ENCODE assay signal across 1 cellular context in the genomic region with DNA sequence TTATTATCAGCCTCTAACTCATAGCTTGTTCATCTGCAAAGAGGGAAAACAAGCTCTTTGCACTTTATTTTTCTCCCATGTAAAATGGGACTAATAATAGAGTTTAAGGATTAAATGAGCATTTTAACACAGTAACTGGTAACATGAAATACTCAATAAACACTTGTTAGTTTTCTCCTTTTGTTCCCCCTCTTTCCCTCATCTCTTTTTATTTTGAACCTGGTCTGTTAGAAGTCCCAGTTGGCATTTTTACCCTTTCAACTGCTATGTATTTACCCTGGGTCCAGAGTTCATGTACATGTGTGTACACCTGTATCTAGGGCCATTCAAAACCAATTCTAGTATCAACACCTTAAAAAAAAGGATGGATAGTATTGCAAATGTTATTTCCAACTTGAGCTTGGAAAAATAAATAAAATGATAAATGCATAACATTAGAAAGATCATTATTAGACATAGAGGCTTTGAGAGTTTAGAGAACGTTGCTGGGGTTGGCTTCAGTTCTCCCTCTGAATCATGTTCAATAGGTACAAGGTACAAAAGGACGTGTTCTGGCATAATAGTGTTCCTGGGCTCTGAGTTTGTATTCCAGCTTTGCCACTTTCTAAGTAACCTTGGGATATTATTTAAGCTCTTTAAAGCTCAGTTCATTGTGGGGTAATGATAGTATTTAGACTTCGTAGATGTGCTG.
TF ChIP-seq lines count a peak whose summit lies in the region.

No MANE protein-coding gene starts in this region.

TF ChIP-seq in HepG2, 621 proteins besides CTCF, POLR2A, EP300 and RAD21 (continued from another document and continues in another):
- TF ChIP-seq PRDM10 (CRISPR knock-in tag; IDR thresholded peaks at IDR 0.05; ENCODE audit: low read depth): no peak; the same call in 1 of the 2 replicates
- TF ChIP-seq ELF3 (CRISPR knock-in tag; IDR thresholded peaks at IDR 0.05): no peak; the same call in 1 of the 2 replicates
- TF ChIP-seq NFIC (IDR thresholded peaks at IDR 0.05; ENCODE audit: low read length): peak; percentile 97
- TF ChIP-seq NR2C2 (CRISPR knock-in tag; IDR thresholded peaks at IDR 0.05; ENCODE audit: borderline replicate concordance): peak; percentile 63
- 0 out of 2 replicates have a peak, but pooled peaks have one; percentile 22 for TF ChIP-seq MXD4 (CRISPR knock-in tag; IDR thresholded peaks at IDR 0.05)
- TF ChIP-seq KDM5B (CRISPR knock-in tag; IDR thresholded peaks at IDR 0.05; ENCODE audit: borderline replicate concordance): no peak
- no peak for TF ChIP-seq ZBTB33 (CRISPR knock-in tag; IDR thresholded peaks at IDR 0.05)
- TF ChIP-seq HDAC6 (IDR thresholded peaks at IDR 0.05; ENCODE audit: low read depth, low read length): no peak
- TF ChIP-seq FOXP1 (IDR thresholded peaks at IDR 0.05): peak; percentile 84
- peak; percentile 82 for TF ChIP-seq FOXP1 (CRISPR knock-in tag; IDR thresholded peaks at IDR 0.05)
- TF ChIP-seq TBX2 (CRISPR knock-in tag; IDR thresholded peaks at IDR 0.05; ENCODE audit: borderline replicate concordance): peak; percentile 21; the same call in 1 of the 2 replicates
- peak; percentile 15; the same call in 1 of the 2 replicates for TF ChIP-seq ZNF121 (CRISPR knock-in tag; IDR thresholded peaks at IDR 0.05)
- TF ChIP-seq, protein P1, sequence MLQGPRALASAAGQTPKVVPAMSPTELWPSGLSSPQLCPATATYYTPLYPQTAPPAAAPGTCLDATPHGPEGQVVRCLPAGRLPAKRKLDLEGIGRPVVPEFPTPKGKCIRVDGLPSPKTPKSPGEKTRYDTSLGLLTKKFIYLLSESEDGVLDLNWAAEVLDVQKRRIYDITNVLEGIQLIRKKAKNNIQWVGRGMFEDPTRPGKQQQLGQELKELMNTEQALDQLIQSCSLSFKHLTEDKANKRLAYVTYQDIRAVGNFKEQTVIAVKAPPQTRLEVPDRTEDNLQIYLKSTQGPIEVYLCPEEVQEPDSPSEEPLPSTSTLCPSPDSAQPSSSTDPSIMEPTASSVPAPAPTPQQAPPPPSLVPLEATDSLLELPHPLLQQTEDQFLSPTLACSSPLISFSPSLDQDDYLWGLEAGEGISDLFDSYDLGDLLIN (CRISPR knock-in tag; IDR thresholded peaks at IDR 0.05; ENCODE audit: borderline replicate concordance): no peak
- TF ChIP-seq FOXM1 (CRISPR knock-in tag; IDR thresholded peaks at IDR 0.05): no peak
- peak; percentile 41; the same call in 1 of the 2 replicates for TF ChIP-seq HOMEZ (CRISPR knock-in tag; IDR thresholded peaks at IDR 0.05; ENCODE audit: low read depth)
- TF ChIP-seq HOXA3 (CRISPR knock-in tag; IDR thresholded peaks at IDR 0.05): peak; percentile 62
- TF ChIP-seq NR2F1 (CRISPR knock-in tag; IDR thresholded peaks at IDR 0.05): peak in 1 of 2 experiments; percentile 72; a peak in 2 of 4 replicates
- TF ChIP-seq ZNF839 (CRISPR knock-in tag; IDR thresholded peaks at IDR 0.05; ENCODE audit: borderline replicate concordance): no peak
- TF ChIP-seq MAF1 (CRISPR knock-in tag; IDR thresholded peaks at IDR 0.05; ENCODE audit: borderline replicate concordance): no peak
- 0 out of 2 replicates have a peak, but pooled peaks have one; percentile 43 for TF ChIP-seq RFXANK (CRISPR knock-in tag; IDR thresholded peaks at IDR 0.05)
- TF ChIP-seq, protein P2, sequence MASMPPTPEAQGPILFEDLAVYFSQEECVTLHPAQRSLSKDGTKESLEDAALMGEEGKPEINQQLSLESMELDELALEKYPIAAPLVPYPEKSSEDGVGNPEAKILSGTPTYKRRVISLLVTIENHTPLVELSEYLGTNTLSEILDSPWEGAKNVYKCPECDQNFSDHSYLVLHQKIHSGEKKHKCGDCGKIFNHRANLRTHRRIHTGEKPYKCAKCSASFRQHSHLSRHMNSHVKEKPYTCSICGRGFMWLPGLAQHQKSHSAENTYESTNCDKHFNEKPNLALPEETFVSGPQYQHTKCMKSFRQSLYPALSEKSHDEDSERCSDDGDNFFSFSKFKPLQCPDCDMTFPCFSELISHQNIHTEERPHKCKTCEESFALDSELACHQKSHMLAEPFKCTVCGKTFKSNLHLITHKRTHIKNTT (CRISPR knock-in tag; IDR thresholded peaks at IDR 0.05): no peak
- TF ChIP-seq DRAP1 (CRISPR knock-in tag; IDR thresholded peaks at IDR 0.05): peak; percentile 43; the same call in 1 of the 2 replicates
- no peak for TF ChIP-seq REXO4 (CRISPR knock-in tag; IDR thresholded peaks at IDR 0.05; ENCODE audit: borderline replicate concordance)
- no peak for TF ChIP-seq ZNF333 (CRISPR knock-in tag; IDR thresholded peaks at IDR 0.05; ENCODE audit: borderline replicate concordance)
- TF ChIP-seq MED1 (CRISPR knock-in tag; IDR thresholded peaks at IDR 0.05): peak; percentile 86
- peak; percentile 17 for TF ChIP-seq STAG1 (CRISPR knock-in tag; IDR thresholded peaks at IDR 0.05)
- TF ChIP-seq GABPA (IDR thresholded peaks at IDR 0.05; ENCODE audit: low read depth, low read length): no peak
- peak; percentile 59 for TF ChIP-seq GABPA (CRISPR knock-in tag; IDR thresholded peaks at IDR 0.05; ENCODE audit: low read depth)
- TF ChIP-seq, protein P3, sequence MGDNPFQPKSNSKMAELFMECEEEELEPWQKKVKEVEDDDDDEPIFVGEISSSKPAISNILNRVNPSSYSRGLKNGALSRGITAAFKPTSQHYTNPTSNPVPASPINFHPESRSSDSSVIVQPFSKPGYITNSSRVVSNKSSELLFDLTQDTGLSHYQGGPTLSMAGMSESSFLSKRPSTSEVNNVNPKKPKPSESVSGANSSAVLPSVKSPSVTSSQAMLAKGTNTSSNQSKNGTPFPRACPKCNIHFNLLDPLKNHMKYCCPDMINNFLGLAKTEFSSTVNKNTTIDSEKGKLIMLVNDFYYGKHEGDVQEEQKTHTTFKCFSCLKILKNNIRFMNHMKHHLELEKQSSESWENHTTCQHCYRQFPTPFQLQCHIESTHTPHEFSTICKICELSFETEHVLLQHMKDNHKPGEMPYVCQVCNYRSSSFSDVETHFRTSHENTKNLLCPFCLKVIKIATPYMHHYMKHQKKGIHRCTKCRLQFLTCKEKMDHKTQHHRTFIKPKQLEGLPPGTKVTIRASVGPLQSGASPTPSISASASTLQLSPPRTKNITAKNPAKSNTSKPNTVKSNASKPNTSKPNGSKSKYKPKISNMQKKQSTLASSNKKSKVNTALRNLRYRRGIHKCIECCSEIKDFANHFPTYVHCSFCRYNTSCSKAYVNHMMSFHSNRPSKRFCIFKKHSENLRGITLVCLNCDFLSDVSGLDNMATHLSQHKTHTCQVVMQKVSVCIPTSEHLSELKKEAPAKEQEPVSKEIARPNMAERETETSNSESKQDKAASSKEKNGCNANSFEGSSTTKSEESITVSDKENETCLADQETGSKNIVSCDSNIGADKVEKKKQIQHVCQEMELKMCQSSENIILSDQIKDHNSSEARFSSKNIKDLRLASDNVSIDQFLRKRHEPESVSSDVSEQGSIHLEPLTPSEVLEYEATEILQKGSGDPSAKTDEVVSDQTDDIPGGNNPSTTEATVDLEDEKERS (CRISPR knock-in tag; IDR thresholded peaks at IDR 0.05): peak; percentile 65; the same call in 1 of the 2 replicates
- TF ChIP-seq, protein P4, sequence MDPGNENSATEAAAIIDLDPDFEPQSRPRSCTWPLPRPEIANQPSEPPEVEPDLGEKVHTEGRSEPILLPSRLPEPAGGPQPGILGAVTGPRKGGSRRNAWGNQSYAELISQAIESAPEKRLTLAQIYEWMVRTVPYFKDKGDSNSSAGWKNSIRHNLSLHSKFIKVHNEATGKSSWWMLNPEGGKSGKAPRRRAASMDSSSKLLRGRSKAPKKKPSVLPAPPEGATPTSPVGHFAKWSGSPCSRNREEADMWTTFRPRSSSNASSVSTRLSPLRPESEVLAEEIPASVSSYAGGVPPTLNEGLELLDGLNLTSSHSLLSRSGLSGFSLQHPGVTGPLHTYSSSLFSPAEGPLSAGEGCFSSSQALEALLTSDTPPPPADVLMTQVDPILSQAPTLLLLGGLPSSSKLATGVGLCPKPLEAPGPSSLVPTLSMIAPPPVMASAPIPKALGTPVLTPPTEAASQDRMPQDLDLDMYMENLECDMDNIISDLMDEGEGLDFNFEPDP (CRISPR knock-in tag; conservative IDR thresholded peaks at IDR 0.05): no peak
- TF ChIP-seq FOXA3 (CRISPR knock-in tag; IDR thresholded peaks at IDR 0.05): peak; percentile 92
- peak; percentile 70; the same call in 1 of the 2 replicates for TF ChIP-seq ZSCAN30 (CRISPR knock-in tag; IDR thresholded peaks at IDR 0.05)
- TF ChIP-seq SSRP1 (CRISPR knock-in tag; IDR thresholded peaks at IDR 0.05): 0 out of 2 replicates have a peak, but pooled peaks have one; percentile 60
- TF ChIP-seq ZMYM4 (CRISPR knock-in tag; IDR thresholded peaks at IDR 0.05): peak; percentile 13; the same call in 1 of the 2 replicates
- no peak for TF ChIP-seq KLF13 (CRISPR knock-in tag; IDR thresholded peaks at IDR 0.05)
- TF ChIP-seq SMARCC2 (IDR thresholded peaks at IDR 0.05): peak; percentile 80
- TF ChIP-seq SNAI1 (CRISPR knock-in tag; IDR thresholded peaks at IDR 0.05; ENCODE audit: borderline replicate concordance): no peak
- TF ChIP-seq, protein P5, sequence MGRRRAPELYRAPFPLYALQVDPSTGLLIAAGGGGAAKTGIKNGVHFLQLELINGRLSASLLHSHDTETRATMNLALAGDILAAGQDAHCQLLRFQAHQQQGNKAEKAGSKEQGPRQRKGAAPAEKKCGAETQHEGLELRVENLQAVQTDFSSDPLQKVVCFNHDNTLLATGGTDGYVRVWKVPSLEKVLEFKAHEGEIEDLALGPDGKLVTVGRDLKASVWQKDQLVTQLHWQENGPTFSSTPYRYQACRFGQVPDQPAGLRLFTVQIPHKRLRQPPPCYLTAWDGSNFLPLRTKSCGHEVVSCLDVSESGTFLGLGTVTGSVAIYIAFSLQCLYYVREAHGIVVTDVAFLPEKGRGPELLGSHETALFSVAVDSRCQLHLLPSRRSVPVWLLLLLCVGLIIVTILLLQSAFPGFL (CRISPR knock-in tag; IDR thresholded peaks at IDR 0.05): no peak
- no peak for TF ChIP-seq SOX6 (IDR thresholded peaks at IDR 0.05)
- peak; percentile 92 for TF ChIP-seq SOX6 (CRISPR knock-in tag; IDR thresholded peaks at IDR 0.05)
- peak; percentile 64; the same call in 1 of the 2 replicates for TF ChIP-seq PPARG (CRISPR knock-in tag; conservative IDR thresholded peaks at IDR 0.05)
- no peak for TF ChIP-seq ZNF276 (CRISPR knock-in tag; IDR thresholded peaks at IDR 0.05; ENCODE audit: low read depth)
